ENCODE assay signal across 1 cellular context in genomic region chr16:58506241-58507194, GRCh38.
TF ChIP-seq lines count a peak whose summit lies in the region.

No MANE protein-coding gene starts in this region.

TF ChIP-seq in IMR-90, 13 proteins besides CTCF, POLR2A, EP300 and RAD21:
- TF ChIP-seq ELK1 (IDR thresholded peaks at IDR 0.05; ENCODE audit: borderline replicate concordance, low read depth, low read length) (no peak), BHLHE40 (IDR thresholded peaks at IDR 0.05; ENCODE audit: low read depth, low read length) (no peak), RCOR1 (IDR thresholded peaks at IDR 0.05; ENCODE audit: insufficient replicate concordance, low read length) (no peak), MAZ (IDR thresholded peaks at IDR 0.05; ENCODE audit: borderline replicate concordance, low read depth, low read length) (no peak), CEBPB (IDR thresholded peaks at IDR 0.05; ENCODE audit: low read depth, low read length) (no peak), FOS (IDR thresholded peaks at IDR 0.05; ENCODE audit: low read depth, low read length) (no peak)
- TF ChIP-seq, protein P1, sequence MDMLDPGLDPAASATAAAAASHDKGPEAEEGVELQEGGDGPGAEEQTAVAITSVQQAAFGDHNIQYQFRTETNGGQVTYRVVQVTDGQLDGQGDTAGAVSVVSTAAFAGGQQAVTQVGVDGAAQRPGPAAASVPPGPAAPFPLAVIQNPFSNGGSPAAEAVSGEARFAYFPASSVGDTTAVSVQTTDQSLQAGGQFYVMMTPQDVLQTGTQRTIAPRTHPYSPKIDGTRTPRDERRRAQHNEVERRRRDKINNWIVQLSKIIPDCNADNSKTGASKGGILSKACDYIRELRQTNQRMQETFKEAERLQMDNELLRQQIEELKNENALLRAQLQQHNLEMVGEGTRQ (IDR thresholded peaks at IDR 0.05; ENCODE audit: low read depth, low read length) = no peak
